Comparison of ENCODE assay signal across 24 cellular contexts in the genomic region with DNA sequence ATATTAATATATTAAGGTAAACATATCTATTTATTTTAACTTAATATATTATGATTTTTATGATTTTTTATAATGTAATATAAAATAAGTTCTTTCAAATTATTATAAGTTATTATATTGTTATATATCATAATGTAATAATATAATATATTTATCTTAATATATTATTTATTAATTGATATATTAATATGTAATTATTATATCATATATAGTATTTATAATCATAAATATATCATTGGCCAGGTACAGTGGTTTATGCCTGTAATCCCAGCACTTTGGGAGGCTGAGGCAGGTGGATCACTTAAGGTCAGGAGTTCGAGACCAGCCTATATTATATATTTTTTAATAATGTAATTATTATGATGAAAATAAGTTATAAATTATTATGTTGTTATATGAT.
"Had no signal": no experiment of that assay in that cellular context is flagged by ENCODE, and none has a peak within 500 bp of the region (broad histone marks: within the 10 kb centered on the region; RNA-seq: fewer than 3 reads in every experiment).

No MANE protein-coding gene starts in this region.

- H3K4me3 ChIP-seq: coronary artery, gastrocnemius medialis, hepatocyte, left lung, mucosa of descending colon, right lobe of liver, smooth muscle cell, stomach, thyroid gland, vagina had no signal

- H3K27ac ChIP-seq: coronary artery, gastrocnemius medialis, hepatocyte, left lung, neutrophil, parathyroid adenoma, right lobe of liver, stomach, thyroid gland, vagina had no signal

- H3K36me3 ChIP-seq: gastrocnemius medialis, left lung, neutrophil, right lobe of liver, stomach, thyroid gland, vagina had no signal

- H3K9me3 ChIP-seq: gastrocnemius medialis, left lung, mucosa of descending colon, neutrophil, right lobe of liver, stomach, thyroid gland, vagina had no signal

- DNase-seq: dermis blood vessel endothelial cell; effector memory CD4-positive, alpha-beta T cell; gastrocnemius medialis; head of caudate nucleus; left cardiac atrium; left lung; mesenchymal stem cell; mucosa of descending colon; naive B cell; right lobe of liver; stimulated activated CD4-positive, alpha-beta T cell treated with anti-CD3 and anti-CD28 coated beads, Interleukin-12 subunit alpha, Interleukin-12 subunit beta, amount 100 ng/mL, for 4 hours; stimulated activated CD4-positive, alpha-beta T cell treated with anti-CD3 and anti-CD28 coated beads, Interleukin-1b, Interleukin-23, amount 100 ng/mL, for 48 hours; stimulated activated CD4-positive, alpha-beta T cell treated with anti-CD3 and anti-CD28 coated beads, Interleukin-4, amount 100 ng/mL, for 1 hour; stimulated activated CD8-positive, alpha-beta memory T cell treated with anti-CD3 and anti-CD28 coated beads, Interleukin-4, amount 100 ng/mL, for 48 hours; stimulated activated naive CD4-positive, alpha-beta T cell treated with Interleukin-2 at 50 U/mL for 16 hours; stomach; thyroid gland; trophoblast cell had no signal

- H3K4me1 ChIP-seq: left lung, parathyroid adenoma, right lobe of liver, stomach, vagina had no signal

- H3K27me3 ChIP-seq: gastrocnemius medialis, hepatocyte, left lung, neutrophil, right lobe of liver, stomach, thyroid gland, vagina had no signal
